Comparison of ENCODE assay signal across 1 cellular context in the genomic region with DNA sequence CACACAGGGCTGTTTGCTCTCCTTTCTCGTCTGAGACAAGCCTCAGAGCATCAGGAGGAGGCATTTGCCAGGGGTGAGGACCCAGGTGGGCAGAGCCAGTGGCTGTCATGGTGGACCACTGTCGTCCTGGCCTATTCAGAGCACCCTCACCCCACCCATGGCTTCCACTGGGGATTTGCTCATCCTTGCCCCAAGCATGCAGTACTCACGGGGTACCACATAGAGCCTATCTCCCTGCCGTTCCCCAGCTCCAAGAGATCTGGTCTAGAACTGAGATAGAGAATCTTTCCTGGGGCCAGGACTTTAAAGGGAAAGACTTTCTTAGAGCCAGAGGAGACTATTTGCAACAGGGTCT.
TF ChIP-seq lines count a peak whose summit lies in the region.

No MANE protein-coding gene starts in this region.

TF ChIP-seq in IMR-90, 13 proteins besides CTCF, POLR2A, EP300 and RAD21:
- no peak for TF ChIP-seq SMC3 (IDR thresholded peaks at IDR 0.05; ENCODE audit: low read depth, low read length)
- no peak for TF ChIP-seq NFE2L2 (IDR thresholded peaks at IDR 0.05; ENCODE audit: low read depth, low read length)
- TF ChIP-seq CHD1 (IDR thresholded peaks at IDR 0.05; ENCODE audit: low read depth, low read length) = no peak
- TF ChIP-seq BHLHE40 (IDR thresholded peaks at IDR 0.05; ENCODE audit: low read depth, low read length) = no peak
- no peak for TF ChIP-seq FOS (IDR thresholded peaks at IDR 0.05; ENCODE audit: low read depth, low read length)
- TF ChIP-seq CEBPB (IDR thresholded peaks at IDR 0.05; ENCODE audit: low read depth, low read length) = no peak
- TF ChIP-seq, protein P1, sequence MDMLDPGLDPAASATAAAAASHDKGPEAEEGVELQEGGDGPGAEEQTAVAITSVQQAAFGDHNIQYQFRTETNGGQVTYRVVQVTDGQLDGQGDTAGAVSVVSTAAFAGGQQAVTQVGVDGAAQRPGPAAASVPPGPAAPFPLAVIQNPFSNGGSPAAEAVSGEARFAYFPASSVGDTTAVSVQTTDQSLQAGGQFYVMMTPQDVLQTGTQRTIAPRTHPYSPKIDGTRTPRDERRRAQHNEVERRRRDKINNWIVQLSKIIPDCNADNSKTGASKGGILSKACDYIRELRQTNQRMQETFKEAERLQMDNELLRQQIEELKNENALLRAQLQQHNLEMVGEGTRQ (IDR thresholded peaks at IDR 0.05; ENCODE audit: low read depth, low read length) = no peak
- no peak for TF ChIP-seq MAFK (IDR thresholded peaks at IDR 0.05; ENCODE audit: low read depth, low read length)
- TF ChIP-seq, protein P2, sequence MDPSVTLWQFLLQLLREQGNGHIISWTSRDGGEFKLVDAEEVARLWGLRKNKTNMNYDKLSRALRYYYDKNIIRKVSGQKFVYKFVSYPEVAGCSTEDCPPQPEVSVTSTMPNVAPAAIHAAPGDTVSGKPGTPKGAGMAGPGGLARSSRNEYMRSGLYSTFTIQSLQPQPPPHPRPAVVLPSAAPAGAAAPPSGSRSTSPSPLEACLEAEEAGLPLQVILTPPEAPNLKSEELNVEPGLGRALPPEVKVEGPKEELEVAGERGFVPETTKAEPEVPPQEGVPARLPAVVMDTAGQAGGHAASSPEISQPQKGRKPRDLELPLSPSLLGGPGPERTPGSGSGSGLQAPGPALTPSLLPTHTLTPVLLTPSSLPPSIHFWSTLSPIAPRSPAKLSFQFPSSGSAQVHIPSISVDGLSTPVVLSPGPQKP (IDR thresholded peaks at IDR 0.05; ENCODE audit: borderline replicate concordance, low read depth, low read length) = no peak
- no peak for TF ChIP-seq MAZ (IDR thresholded peaks at IDR 0.05; ENCODE audit: borderline replicate concordance, low read depth, low read length)
- no peak for TF ChIP-seq RCOR1 (IDR thresholded peaks at IDR 0.05; ENCODE audit: insufficient replicate concordance, low read length)
- no peak for TF ChIP-seq MXI1 (IDR thresholded peaks at IDR 0.05; ENCODE audit: borderline replicate concordance, low read depth, low read length)
- no peak for TF ChIP-seq RFX5 (IDR thresholded peaks at IDR 0.05; ENCODE audit: low read depth, low read length)
TF ChIP-seq in IMR-90: peak in this region for 0.
